Comparison of ENCODE assay signal across 2 cellular contexts in genomic region chr15:98805434-98806274, GRCh38.
TF ChIP-seq lines count a peak whose summit lies in the region.

No MANE protein-coding gene starts in this region.

TF ChIP-seq in GM23338, 12 proteins besides CTCF, POLR2A, EP300 and RAD21 (continued from another document):
- TF ChIP-seq ETS1 (IDR thresholded peaks at IDR 0.05): no peak
- TF ChIP-seq ZNF114 (CRISPR knock-in tag; IDR thresholded peaks at IDR 0.05): no peak
- no peak for TF ChIP-seq EZH2phosphoT487 (IDR thresholded peaks at IDR 0.05; ENCODE audit: unreplicated experiment)

TF ChIP-seq in SK-N-SH treated with all-trans-retinoic acid at 6 μM for 48 hours, 23 proteins besides CTCF, POLR2A, EP300 and RAD21 (continued from another document):
- TF ChIP-seq POU6F1 (CRISPR knock-in tag; IDR thresholded peaks at IDR 0.05; ENCODE audit: borderline replicate concordance, low read depth) (no peak), RARB (CRISPR knock-in tag; IDR thresholded peaks at IDR 0.05) (no peak), TCF4 (CRISPR knock-in tag; IDR thresholded peaks at IDR 0.05; ENCODE audit: borderline replicate concordance) (no peak), ZFP3 (CRISPR knock-in tag; IDR thresholded peaks at IDR 0.05) (no peak), OSR1 (CRISPR knock-in tag; IDR thresholded peaks at IDR 0.05) (no peak), ZNF565 (CRISPR knock-in tag; conservative IDR thresholded peaks at IDR 0.05; ENCODE audit: low read depth) (no peak)
